34 cellular contexts compared by ENCODE assay signal in the genomic region with DNA sequence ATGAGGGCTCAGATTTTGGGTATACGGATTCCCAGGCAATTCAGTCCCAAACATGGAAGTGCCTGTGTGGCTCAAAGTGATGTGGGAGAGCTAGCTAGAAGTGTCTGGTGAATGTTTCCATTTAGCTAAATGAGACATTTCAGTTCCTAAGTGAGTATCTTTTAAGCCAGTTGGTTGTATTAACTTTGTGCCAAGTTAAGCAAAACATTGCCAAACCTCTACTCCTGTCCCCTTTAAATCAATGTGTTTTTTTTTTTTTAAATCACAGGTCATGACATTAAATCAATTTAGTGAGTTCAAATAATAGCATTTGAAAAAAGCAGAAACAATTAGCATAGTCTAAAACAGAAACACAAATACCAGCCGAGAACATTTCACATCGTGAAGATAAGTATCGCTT.
"Had no signal": no experiment of that assay in that cellular context is flagged by ENCODE, and none has a peak within 500 bp of the region (broad histone marks: within the 10 kb centered on the region; RNA-seq: fewer than 3 reads in every experiment).

No MANE protein-coding gene starts in this region.

- H3K4me3 ChIP-seq: MG63 had no signal

- H3K9me3 ChIP-seq: MG63 had no signal

- DNase-seq: Karpas-422, Kasumi-1, MG63, MM.1S, MV-4-11, NCI-H1048, NCI-H1092, NCI-H1092 treated with DMSO at 0.1 percent for 48 hours, NCI-H1105, NCI-H1105 treated with DMSO at 0.1 percent for 48 hours, NCI-H1417, NCI-H1417 treated with DMSO at 0.1 percent for 48 hours, NCI-H1436, NCI-H1436 treated with DMSO at 0.1 percent for 48 hours, NCI-H146, NCI-H1694, NCI-H1694 treated with DMSO at 0.1 percent for 48 hours, NCI-H187, NCI-H187 treated with DMSO at 0.1 percent for 48 hours, NCI-H1930, NCI-H2029, NCI-H2029 treated with DMSO at 0.1 percent for 48 hours, NCI-H2081, NCI-H2081 treated with DMSO at 0.1 percent for 48 hours, NCI-H2107, NCI-H2171, NCI-H2171 treated with DMSO at 0.1 percent for 48 hours, NCI-H2227 treated with DMSO at 0.1 percent for 48 hours, NCI-H226, NCI-H345, NCI-H446, NCI-H446 treated with DMSO at 0.1 percent for 48 hours, NCI-H510A, NCI-H510A treated with DMSO at 0.1 percent for 48 hours had no signal

- H3K36me3 ChIP-seq: MG63 had no signal
